In genomic region chr6:19024737-19025136, GRCh38 we compare ENCODE assay signal across 9 cellular contexts.
DNase-seq lines count a peak whose midpoint lies in the region; ATAC-seq, FAIRE-seq and TF ChIP-seq lines count a peak whose summit lies in the region.
"Had no signal": no experiment of that assay in that cellular context is flagged by ENCODE, and none has a peak within 500 bp of the region (broad histone marks: within the 10 kb centered on the region; RNA-seq: fewer than 3 reads in every experiment).

No MANE protein-coding gene starts in this region.

- H3K27me3 ChIP-seq in neural progenitor cell, result no peaks in the 10 kb centered on the region
- H3K27me3 ChIP-seq: neutrophil had no signal

- no peak overlapping the region for H3K27ac Mint-ChIP-seq in neural progenitor cell

- no peak for FAIRE-seq in GM19239 (lab: Jason Lieb, UNC)

- peaks cover 7% of the 10 kb centered on the region for H3K36me3 Mint-ChIP-seq in neural progenitor cell

- peak; percentile 56 for ATAC-seq in GM21390 (IDR thresholded peaks at IDR 0.05; ENCODE audit: unreplicated experiment)
- no peak for ATAC-seq in GM18873 (IDR thresholded peaks at IDR 0.05; ENCODE audit: low FRiP score, unreplicated experiment)

- H3K9ac ChIP-seq in neural progenitor cell, result no peak overlapping the region

- H3K36me3 ChIP-seq in neural progenitor cell, result no peaks in the 10 kb centered on the region
- H3K36me3 ChIP-seq: neutrophil had no signal

- no peak overlapping the region for H3K4me2 ChIP-seq in neural progenitor cell

- H3K9me3 Mint-ChIP-seq in neural progenitor cell, result peaks cover 11% of the 10 kb centered on the region

- peak; percentile 73 for TF ChIP-seq CTCF in neural progenitor cell (IDR thresholded peaks at IDR 0.05)

- H3K4me3 ChIP-seq in neural progenitor cell, result no peak overlapping the region

- no peak overlapping the region for H2AFZ ChIP-seq in neural progenitor cell (replicated peaks)

- H3K27ac ChIP-seq in neural progenitor cell, result no peak overlapping the region
- H3K27ac ChIP-seq: neutrophil had no signal

- no peaks in the 10 kb centered on the region for H4K20me1 ChIP-seq in neural progenitor cell (ENCODE audit: low read depth)

- H3F3A ChIP-seq in neural progenitor cell (ENCODE audit: low read depth), result no peaks in the 10 kb centered on the region

- no peaks in the 10 kb centered on the region for H3K9me3 ChIP-seq in neural progenitor cell (ENCODE audit: low read depth)
- H3K9me3 ChIP-seq: neutrophil had no signal

- H3K79me2 ChIP-seq in neural progenitor cell (ENCODE audit: low read depth), result no peaks in the 10 kb centered on the region

- DNase-seq in NCI-H226 (peak; percentile 51), cerebellar cortex (ENCODE audit: low spot score) (peak; percentile 37), neural progenitor cell (ENCODE audit: low spot score) (peak; percentile 75), GM19239 (ENCODE audit: insufficient read length, low spot score) (no peak), GM19240 (ENCODE audit: insufficient read length, low spot score) (no peak)
- no peak for DNase-seq in activated T-cell treated with anti-CD3 and anti-CD28 coated beads, Interleukin-2, amount 50 U/mL, for 48 hours

- no peaks in the 10 kb centered on the region for H3K4me1 ChIP-seq in neural progenitor cell

- peaks cover 3% of the 10 kb centered on the region for H3K4me1 Mint-ChIP-seq in neural progenitor cell

- no peak overlapping the region for H3K4me3 Mint-ChIP-seq in neural progenitor cell

- peaks cover 8% of the 10 kb centered on the region for H3K27me3 Mint-ChIP-seq in neural progenitor cell (ENCODE audit: insufficient read depth, low read depth)

Comparison
In these comparisons a context has a peak if more than half of its experiments do, and no peak if none do; other contexts are left out.
1. DNase-seq: peak in NCI-H226 (single experiment), cerebellar cortex (single experiment) and neural progenitor cell (single experiment); none in GM19239 (single experiment), GM19240 (single experiment) and activated T-cell treated with anti-CD3 and anti-CD28 coated beads, Interleukin-2, amount 50 U/mL, for 48 hours (0 of 2).